1 cellular context compared by ENCODE assay signal in the genomic region with DNA sequence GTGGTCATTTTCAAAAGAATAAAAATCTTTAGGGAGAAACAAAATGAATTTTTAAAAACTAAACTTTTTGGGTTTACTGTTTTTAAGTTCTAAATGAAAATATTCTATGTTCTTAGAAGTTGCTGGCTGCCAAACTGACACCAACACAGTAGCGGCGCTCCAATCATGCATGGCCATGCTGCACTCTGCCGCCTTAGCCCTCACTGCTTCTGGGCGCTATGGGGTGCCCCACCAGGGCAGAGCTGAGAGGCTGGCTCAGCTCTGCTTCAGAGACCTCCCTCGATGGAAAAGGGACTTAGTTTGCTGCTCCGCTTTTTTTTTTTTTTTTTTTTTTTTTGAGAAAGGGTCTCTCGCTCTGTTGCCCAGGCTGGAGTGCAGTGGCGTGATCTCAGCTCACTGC.
TF ChIP-seq lines count a peak whose summit lies in the region.

No MANE protein-coding gene starts in this region.

TF ChIP-seq in HepG2, 621 proteins besides CTCF, POLR2A, EP300 and RAD21:
- TF ChIP-seq NFE2L2 (IDR thresholded peaks at IDR 0.05; ENCODE audit: low read length) (no peak), NFATC3 (CRISPR knock-in tag; IDR thresholded peaks at IDR 0.05) (no peak), ZEB1 (IDR thresholded peaks at IDR 0.05; ENCODE audit: insufficient replicate concordance, low read depth) (no peak), PITX1 (CRISPR knock-in tag; IDR thresholded peaks at IDR 0.05) (no peak), ATM (IDR thresholded peaks at IDR 0.05; ENCODE audit: borderline replicate concordance) (no peak), KDM6A (CRISPR knock-in tag; IDR thresholded peaks at IDR 0.05; ENCODE audit: low read depth) (no peak), ZNF230 (CRISPR knock-in tag; IDR thresholded peaks at IDR 0.05) (no peak), ZNF841 (CRISPR knock-in tag; IDR thresholded peaks at IDR 0.05; ENCODE audit: borderline replicate concordance) (no peak), ZNF644 (CRISPR knock-in tag; IDR thresholded peaks at IDR 0.05; ENCODE audit: low read depth) (no peak), ZNF768 (CRISPR knock-in tag; IDR thresholded peaks at IDR 0.05) (no peak)
- TF ChIP-seq, protein P1, sequence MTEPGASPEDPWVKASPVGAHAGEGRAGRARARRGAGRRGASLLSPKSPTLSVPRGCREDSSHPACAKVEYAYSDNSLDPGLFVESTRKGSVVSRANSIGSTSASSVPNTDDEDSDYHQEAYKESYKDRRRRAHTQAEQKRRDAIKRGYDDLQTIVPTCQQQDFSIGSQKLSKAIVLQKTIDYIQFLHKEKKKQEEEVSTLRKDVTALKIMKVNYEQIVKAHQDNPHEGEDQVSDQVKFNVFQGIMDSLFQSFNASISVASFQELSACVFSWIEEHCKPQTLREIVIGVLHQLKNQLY (CRISPR knock-in tag; IDR thresholded peaks at IDR 0.05): no peak
- TF ChIP-seq, protein P2, sequence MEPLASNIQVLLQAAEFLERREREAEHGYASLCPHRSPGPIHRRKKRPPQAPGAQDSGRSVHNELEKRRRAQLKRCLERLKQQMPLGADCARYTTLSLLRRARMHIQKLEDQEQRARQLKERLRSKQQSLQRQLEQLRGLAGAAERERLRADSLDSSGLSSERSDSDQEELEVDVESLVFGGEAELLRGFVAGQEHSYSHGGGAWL (CRISPR knock-in tag; IDR thresholded peaks at IDR 0.05): no peak
- TF ChIP-seq, protein P3, sequence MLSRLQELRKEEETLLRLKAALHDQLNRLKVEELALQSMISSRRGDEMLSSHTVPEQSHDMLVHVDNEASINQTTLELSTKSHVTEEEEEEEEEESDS (CRISPR knock-in tag; IDR thresholded peaks at IDR 0.05; ENCODE audit: borderline replicate concordance): no peak
- TF ChIP-seq, protein P4, sequence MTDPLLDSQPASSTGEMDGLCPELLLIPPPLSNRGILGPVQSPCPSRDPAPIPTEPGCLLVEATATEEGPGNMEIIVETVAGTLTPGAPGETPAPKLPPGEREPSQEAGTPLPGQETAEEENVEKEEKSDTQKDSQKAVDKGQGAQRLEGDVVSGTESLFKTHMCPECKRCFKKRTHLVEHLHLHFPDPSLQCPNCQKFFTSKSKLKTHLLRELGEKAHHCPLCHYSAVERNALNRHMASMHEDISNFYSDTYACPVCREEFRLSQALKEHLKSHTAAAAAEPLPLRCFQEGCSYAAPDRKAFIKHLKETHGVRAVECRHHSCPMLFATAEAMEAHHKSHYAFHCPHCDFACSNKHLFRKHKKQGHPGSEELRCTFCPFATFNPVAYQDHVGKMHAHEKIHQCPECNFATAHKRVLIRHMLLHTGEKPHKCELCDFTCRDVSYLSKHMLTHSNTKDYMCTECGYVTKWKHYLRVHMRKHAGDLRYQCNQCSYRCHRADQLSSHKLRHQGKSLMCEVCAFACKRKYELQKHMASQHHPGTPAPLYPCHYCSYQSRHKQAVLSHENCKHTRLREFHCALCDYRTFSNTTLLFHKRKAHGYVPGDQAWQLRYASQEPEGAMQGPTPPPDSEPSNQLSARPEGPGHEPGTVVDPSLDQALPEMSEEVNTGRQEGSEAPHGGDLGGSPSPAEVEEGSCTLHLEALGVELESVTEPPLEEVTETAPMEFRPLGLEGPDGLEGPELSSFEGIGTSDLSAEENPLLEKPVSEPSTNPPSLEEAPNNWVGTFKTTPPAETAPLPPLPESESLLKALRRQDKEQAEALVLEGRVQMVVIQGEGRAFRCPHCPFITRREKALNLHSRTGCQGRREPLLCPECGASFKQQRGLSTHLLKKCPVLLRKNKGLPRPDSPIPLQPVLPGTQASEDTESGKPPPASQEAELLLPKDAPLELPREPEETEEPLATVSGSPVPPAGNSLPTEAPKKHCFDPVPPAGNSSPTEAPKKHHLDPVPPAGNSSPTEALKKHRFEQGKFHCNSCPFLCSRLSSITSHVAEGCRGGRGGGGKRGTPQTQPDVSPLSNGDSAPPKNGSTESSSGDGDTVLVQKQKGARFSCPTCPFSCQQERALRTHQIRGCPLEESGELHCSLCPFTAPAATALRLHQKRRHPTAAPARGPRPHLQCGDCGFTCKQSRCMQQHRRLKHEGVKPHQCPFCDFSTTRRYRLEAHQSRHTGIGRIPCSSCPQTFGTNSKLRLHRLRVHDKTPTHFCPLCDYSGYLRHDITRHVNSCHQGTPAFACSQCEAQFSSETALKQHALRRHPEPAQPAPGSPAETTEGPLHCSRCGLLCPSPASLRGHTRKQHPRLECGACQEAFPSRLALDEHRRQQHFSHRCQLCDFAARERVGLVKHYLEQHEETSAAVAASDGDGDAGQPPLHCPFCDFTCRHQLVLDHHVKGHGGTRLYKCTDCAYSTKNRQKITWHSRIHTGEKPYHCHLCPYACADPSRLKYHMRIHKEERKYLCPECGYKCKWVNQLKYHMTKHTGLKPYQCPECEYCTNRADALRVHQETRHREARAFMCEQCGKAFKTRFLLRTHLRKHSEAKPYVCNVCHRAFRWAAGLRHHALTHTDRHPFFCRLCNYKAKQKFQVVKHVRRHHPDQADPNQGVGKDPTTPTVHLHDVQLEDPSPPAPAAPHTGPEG (CRISPR knock-in tag; IDR thresholded peaks at IDR 0.05): no peak
